ENCODE assay signal across 8 cellular contexts in the genomic region with DNA sequence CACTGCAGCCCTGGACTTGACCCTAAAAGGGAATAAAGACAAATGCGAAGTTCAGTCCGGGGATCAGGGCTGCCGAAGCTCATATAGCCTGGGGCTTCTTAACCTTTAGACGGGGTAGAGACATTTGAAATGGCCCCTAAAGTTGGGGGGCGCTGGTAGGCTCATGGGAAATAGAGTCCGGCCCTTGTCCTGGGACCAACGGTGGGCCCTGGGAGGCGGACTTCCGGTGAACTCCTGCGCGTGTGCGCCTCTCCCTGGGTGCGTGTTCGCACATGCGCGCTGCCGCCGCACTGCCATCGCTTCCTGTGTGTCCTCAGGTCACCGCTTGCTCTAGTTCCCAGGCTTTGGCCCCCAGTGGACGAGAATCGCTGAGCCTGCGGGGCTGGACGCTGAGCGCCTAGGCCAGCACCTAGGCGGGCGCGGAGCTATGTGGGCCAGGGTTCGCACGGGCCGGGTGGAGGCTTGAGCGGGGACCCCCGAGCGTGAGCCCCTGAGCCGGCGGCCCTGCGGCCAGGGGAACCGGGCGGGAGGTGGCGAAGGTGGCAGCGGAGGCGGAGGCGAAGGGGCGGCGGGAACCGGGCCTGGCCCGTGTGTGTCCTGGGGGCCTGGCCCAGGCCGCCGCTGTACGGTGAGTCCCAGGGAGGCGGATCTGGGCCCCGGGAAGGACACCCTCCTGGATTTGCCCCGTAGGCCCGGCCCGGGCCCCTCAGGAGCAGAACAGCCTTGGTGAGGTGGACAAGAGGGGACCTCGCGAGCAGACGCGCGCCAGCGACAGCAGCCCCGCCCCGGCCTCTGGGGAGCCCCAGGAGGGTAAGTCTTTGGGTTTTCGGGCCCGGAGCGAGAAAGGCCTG. TPM values are rescaled to one million over a fixed set of nuclear protein-coding genes. Genes with fewer than 3 reads are reported as not detected.
DNase-seq lines count a peak whose midpoint lies in the region; TF ChIP-seq lines count a peak whose summit lies in the region.

No MANE protein-coding gene starts in this region.

- peak overlapping the region; percentile 23; the same call in 1 of the 2 replicates for H3K27ac ChIP-seq in MM.1S (ENCODE audit: low read length)
- H3K27ac ChIP-seq in SJSA1, result peak overlapping the region; percentile 73
- peak overlapping the region; percentile 71 for H3K27ac ChIP-seq in suprapubic skin

- H3K4me3 Mint-ChIP-seq in activated naive CD4-positive, alpha-beta T cell treated with anti-CD3 and anti-CD28 coated beads, Interleukin-2, amount 10 ng/mL, durations not matched to agents 7 days and 5 days, result peak overlapping the region; percentile 97

- H3K9me3 ChIP-seq in MM.1S (replicated peaks; ENCODE audit: insufficient read depth, low read length) (no peaks in the 10 kb centered on the region), SJSA1 (replicated peaks) (no peaks in the 10 kb centered on the region), suprapubic skin (no peaks in the 10 kb centered on the region)

- H3K4me1 ChIP-seq in MM.1S (ENCODE audit: low read length) (no peaks in the 10 kb centered on the region), SJSA1 (replicated peaks) (peaks cover 5% of the 10 kb centered on the region), suprapubic skin (peaks cover 14% of the 10 kb centered on the region)

- H3K27me3 ChIP-seq in MM.1S (replicated peaks; ENCODE audit: insufficient read depth, low read length) (no peaks in the 10 kb centered on the region), SJSA1 (replicated peaks) (no peaks in the 10 kb centered on the region), suprapubic skin (peaks cover 4% of the 10 kb centered on the region)

- DNase-seq in GDM1 (lab: John Stamatoyannopoulos, UW), result peak; percentile 74
- DNase-seq in HCEC 1CT, result peak; percentile 89
- peak; percentile 92 for DNase-seq in MM.1S
- DNase-seq in SJSA1 (ENCODE audit: low read depth in 1 of 2, low spot score in 2 of 2), result peak; percentile 81 to 92
- DNase-seq in activated naive CD4-positive, alpha-beta T cell treated with anti-CD3 and anti-CD28 coated beads, Interleukin-2, amount 10 ng/mL, durations not matched to agents 7 days and 5 days, result peak; percentile 89
- peak; percentile 95 for DNase-seq in globus pallidus (ENCODE audit: low spot score)
- peak; percentile 44 to 97 (median 90) for DNase-seq in nucleus accumbens (lab: John Stamatoyannopoulos, UW)
- peak; percentile 93 to 94 for DNase-seq in suprapubic skin (ENCODE audit: low spot score in 2 of 2)

- no peaks in the 10 kb centered on the region for H4K20me1 ChIP-seq in MM.1S (ENCODE audit: insufficient read depth, low read length)

- H3K4me3 ChIP-seq in MM.1S (ENCODE audit: low read length), result peak overlapping the region; percentile 89
- peak overlapping the region; percentile 76 for H3K4me3 ChIP-seq in SJSA1
- H3K4me3 ChIP-seq in suprapubic skin, result peak overlapping the region; percentile 86

- peaks cover 12% of the 10 kb centered on the region for H3K27me3 Mint-ChIP-seq in activated naive CD4-positive, alpha-beta T cell treated with anti-CD3 and anti-CD28 coated beads, Interleukin-2, amount 10 ng/mL, durations not matched to agents 7 days and 5 days

- peak overlapping the region; percentile 81 for H3K9ac ChIP-seq in MM.1S (ENCODE audit: low read length)

- peak overlapping the region; percentile 88 for H3K27ac Mint-ChIP-seq in activated naive CD4-positive, alpha-beta T cell treated with anti-CD3 and anti-CD28 coated beads, Interleukin-2, amount 10 ng/mL, durations not matched to agents 7 days and 5 days

- H3K9me3 Mint-ChIP-seq in activated naive CD4-positive, alpha-beta T cell treated with anti-CD3 and anti-CD28 coated beads, Interleukin-2, amount 10 ng/mL, durations not matched to agents 7 days and 5 days, result peaks cover 3% of the 10 kb centered on the region

- peaks cover 34% of the 10 kb centered on the region for H3K36me3 Mint-ChIP-seq in activated naive CD4-positive, alpha-beta T cell treated with anti-CD3 and anti-CD28 coated beads, Interleukin-2, amount 10 ng/mL, durations not matched to agents 7 days and 5 days

- TF ChIP-seq CTCF in MM.1S (IDR thresholded peaks at IDR 0.05; ENCODE audit: low read length), result no peak
- no peak for TF ChIP-seq CTCF in suprapubic skin (IDR thresholded peaks at IDR 0.05)

- H3F3A ChIP-seq in MM.1S (ENCODE audit: insufficient read depth, low read length), result no peaks in the 10 kb centered on the region

- no peaks in the 10 kb centered on the region for H3K9me2 ChIP-seq in MM.1S (replicated peaks; ENCODE audit: insufficient read depth, low read length)

- 5% methylated on average over 4 of the region's 66 CpGs for WGBS in suprapubic skin

- peak in 1 of 2 donors; percentile 22 for TF ChIP-seq POLR2A in suprapubic skin (IDR thresholded peaks at IDR 0.05)

- peaks cover 39% of the 10 kb centered on the region for H3K4me1 Mint-ChIP-seq in activated naive CD4-positive, alpha-beta T cell treated with anti-CD3 and anti-CD28 coated beads, Interleukin-2, amount 10 ng/mL, durations not matched to agents 7 days and 5 days

- CTCF ChIA-PET in activated naive CD4-positive, alpha-beta T cell treated with anti-CD3 and anti-CD28 coated beads, Interleukin-2, amount 10 ng/mL, durations not matched to agents 7 days and 5 days (lab: Charles Lee), result interaction anchor here (1.0 kb wide), 1 partner anchor 140 kb away, joined by 3 read pairs; a partner anchor contains a TSS

- H3K4me2 ChIP-seq in MM.1S (ENCODE audit: low read depth, low read length), result peak overlapping the region; percentile 59

- H3K79me2 ChIP-seq in MM.1S (ENCODE audit: low read length), result peaks cover 20% of the 10 kb centered on the region

- peak overlapping the region; percentile 83 for H2AFZ ChIP-seq in MM.1S (ENCODE audit: low read length)

- H3K36me3 ChIP-seq in MM.1S (replicated peaks; ENCODE audit: insufficient read depth, low read length) (no peaks in the 10 kb centered on the region), SJSA1 (peaks cover 16% of the 10 kb centered on the region), suprapubic skin (peaks cover 9% of the 10 kb centered on the region)

- TF ChIP-seq EP300 in suprapubic skin (IDR thresholded peaks at IDR 0.05), result no peak

RNA-seq across cellular contexts. Expression of a gene that starts 23.0 kb away (rescaled TPM):
- total RNA-seq in SJSA1 (2014; rRNA removed; shearing (Covaris generic)), result 17.4 and 18.9 TPM in 2 replicates
- 10 to 100 TPM; 17.9 to 33.0 (median 19.0) TPM for total RNA-seq in suprapubic skin

RNA-seq across cellular contexts. Expression of a gene that starts 24.2 kb away (rescaled TPM):
- total RNA-seq in SJSA1 (2014; rRNA removed; shearing (Covaris generic)), result not detected in 2 replicates
- not detected for total RNA-seq in suprapubic skin

Comparison
In these comparisons a context has a peak if more than half of its experiments do, and no peak if none do; other contexts are left out.
1. Peak in every context shown above with its lines: DNase-seq, H3K4me3 ChIP-seq and H3K27ac ChIP-seq.
2. H3K27ac ChIP-seq: peak in every context shown above with its lines; median percentile 73 in SJSA1; 71 in suprapubic skin; 23 in MM.1S.